1 cellular context compared by ENCODE assay signal in genomic region chr1:234815206-234815863, GRCh38.
TF ChIP-seq lines count a peak whose summit lies in the region.

No MANE protein-coding gene starts in this region.

TF ChIP-seq in HEK293, 187 proteins besides CTCF, POLR2A, EP300 and RAD21:
- TF ChIP-seq ZBTB11 (tag by site-specific recombination; conservative IDR thresholded peaks at IDR 0.05; ENCODE audit: low read depth): peak; percentile 55; the same call in 1 of the 2 replicates
